13 cellular contexts compared by ENCODE assay signal in the genomic region with DNA sequence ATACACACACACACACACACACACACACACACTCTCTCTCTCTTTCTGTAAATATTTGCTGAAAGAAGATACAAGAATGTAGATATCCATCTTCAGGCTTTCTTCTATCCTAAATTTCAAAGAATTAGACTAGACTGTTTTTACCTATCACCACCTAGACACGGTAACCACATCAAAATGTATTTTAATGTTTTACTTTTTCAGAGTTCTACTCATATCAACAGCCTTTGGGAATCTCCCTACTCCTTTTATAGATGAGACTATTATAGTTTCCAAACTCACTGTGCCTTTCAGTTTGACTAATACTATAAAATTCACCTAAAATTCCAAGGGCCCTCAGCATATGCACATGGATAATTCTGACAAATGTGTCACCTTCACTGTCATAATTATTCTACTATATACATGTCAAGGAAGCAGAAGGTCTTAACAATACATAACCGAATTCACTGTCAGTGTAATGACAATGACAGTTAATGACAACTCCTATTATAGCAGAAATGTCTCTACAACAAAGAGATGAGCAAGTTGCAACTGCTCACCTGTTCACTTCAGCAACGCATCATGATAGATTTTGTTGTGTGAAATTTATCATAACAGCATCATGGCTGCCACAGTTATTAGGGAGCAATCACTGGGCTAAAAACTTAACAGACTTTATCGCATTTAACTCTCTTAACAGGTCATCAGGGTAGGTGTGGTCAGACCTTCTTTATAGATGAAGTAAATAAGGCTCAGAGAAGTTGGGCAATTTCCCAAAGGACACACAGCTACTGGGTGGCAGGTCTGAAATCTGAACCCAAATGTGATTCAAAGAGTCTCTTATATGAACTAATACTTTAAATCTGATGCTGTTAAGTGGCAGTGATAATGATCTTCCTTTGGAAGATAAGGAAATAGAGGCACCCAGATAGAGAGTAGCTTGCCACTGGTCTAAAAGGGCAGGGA.
DNase-seq lines count a peak whose midpoint lies in the region; ATAC-seq, FAIRE-seq and TF ChIP-seq lines count a peak whose summit lies in the region.
"Had no signal": no experiment of that assay in that cellular context is flagged by ENCODE, and none has a peak within 500 bp of the region (broad histone marks: within the 10 kb centered on the region; RNA-seq: fewer than 3 reads in every experiment).

No MANE protein-coding gene starts in this region.

- H2AFZ ChIP-seq in GM12878 (ENCODE audit: control insufficient read depth, low read depth, low read length) = no peak overlapping the region
- H2AFZ ChIP-seq: PC-9 had no signal

- SMC1A ChIA-PET in GM12878 (lab: Charles Lee; ENCODE audit: uncharacterized antibody, unreplicated experiment) = interaction anchor here (0.9 to 19.6 kb wide), 19 partner anchors 7 to 289 kb away, joined by 3 to 388 read pairs (median 9); partner anchors contain the start of gene ATXN1

- TF ChIP-seq RAD21 in GM12878 (IDR thresholded peaks at IDR 0.05; ENCODE audit: insufficient read depth, low read depth, low read length) = no peak

- peak; percentile 95 to 99 for TF ChIP-seq EP300 in GM12878 (IDR thresholded peaks at IDR 0.05; ENCODE audit: borderline replicate concordance in 1 of 2, control insufficient read depth in 1 of 2, low read depth in 2 of 2, low read length in 2 of 2)

- POLR2A ChIA-PET in GM12878 (lab: Charles Lee) = interaction anchor here (0.7 to 13.5 kb wide), 11 partner anchors 10 to 288 kb away, joined by 3 to 256 read pairs (median 5); no protein-coding TSS in a partner anchor

- H3K27ac ChIP-seq in GM12878 (ENCODE audit: control insufficient read depth, insufficient read depth) (peak overlapping the region; percentile 90), ascending aorta (no peak overlapping the region), SJCRH30 (no peak overlapping the region)
- H3K27ac ChIP-seq: gastrocnemius medialis, PC-9, WERI-Rb-1 had no signal

- H3K4me3 ChIP-seq in GM06990 (replicated peaks; ENCODE audit: low read depth, low read length) (peak overlapping the region; percentile 6; the same call in 1 of the 2 replicates), GM12878 (peak overlapping the region; percentile 21; the same call in 1 of the 2 replicates), ascending aorta (no peak overlapping the region), SJCRH30 (no peak overlapping the region)
- H3K4me3 ChIP-seq: gastrocnemius medialis, PC-9 had no signal

- H3K4me1 ChIP-seq in GM12878 (ENCODE audit: control insufficient read depth, insufficient read depth, low read length) (peaks cover 70% of the 10 kb centered on the region), ascending aorta (peaks cover 0 to 11% of the 10 kb centered on the region in 2 donors), SJCRH30 (peaks cover 13% of the 10 kb centered on the region)

- H3K36me3 ChIP-seq in GM06990 (ENCODE audit: control insufficient read depth, insufficient read depth, low read length) (no peaks in the 10 kb centered on the region), GM12878 (ENCODE audit: control insufficient read depth in 2 of 2, insufficient read depth in 2 of 2, low read length in 1 of 2) (peaks cover 0 to 8% of the 10 kb centered on the region in 2 experiments; a peak in 3 of 4 replicates), ascending aorta (no peaks in the 10 kb centered on the region), SJCRH30 (no peaks in the 10 kb centered on the region)
- H3K36me3 ChIP-seq: gastrocnemius medialis, WERI-Rb-1 had no signal

- in situ Hi-C loops in GM12878 (cut with MboI) = loop anchor here (5.0 kb wide), 2 partner anchors 53 to 117 kb away; no protein-coding TSS in a partner anchor

- ATAC-seq in GM18868 (IDR thresholded peaks at IDR 0.05; ENCODE audit: unreplicated experiment) = peak; percentile 32
- peak; percentile 25 for ATAC-seq in HG03442 (IDR thresholded peaks at IDR 0.05; ENCODE audit: unreplicated experiment)
- ATAC-seq in GM12878 = peak; percentile 21
- ATAC-seq: gastrocnemius medialis, sciatic nerve had no signal

- H3K4me2 ChIP-seq in GM12878 (ENCODE audit: control insufficient read depth, insufficient read depth) = peak overlapping the region; percentile 83
- H3K4me2 ChIP-seq: PC-9 had no signal

- 25% methylated on average over 4 of the region's 4 CpGs for WGBS in GM12878 (ENCODE audit: insufficient coverage, insufficient replicate concordance, low lambda C conversion rate, missing lambda C conversion rate)

- no peak for FAIRE-seq in GM12878 (lab: Jason Lieb, UNC)

- peaks cover 55% of the 10 kb centered on the region for H3K79me2 ChIP-seq in GM12878 (ENCODE audit: control insufficient read depth, insufficient read depth, low read length)

- no peak for TF ChIP-seq CTCF in GM06990 (IDR thresholded peaks at IDR 0.05; ENCODE audit: insufficient read depth, low read length, poor library complexity, severe bottlenecking)
- no peak for TF ChIP-seq CTCF in GM12878 (IDR thresholded peaks at IDR 0.05 in 2 of 3, conservative IDR thresholded peaks at IDR 0.05 in 1 of 3; ENCODE audit: control insufficient read depth in 2 of 3, extremely low read depth in 1 of 3, insufficient read depth in 1 of 3, low read depth in 3 of 3, low read length in 3 of 3)
- no peak for TF ChIP-seq CTCF in ascending aorta (IDR thresholded peaks at IDR 0.05)

- intact Hi-C loops in GM12878 (cut with micrococcal nuclease; ENCODE audit: unreplicated experiment) (loop anchor here (5.0 kb wide), 3 partner anchors 37 to 287 kb away; partner anchors contain the start of gene ATXN1), ascending aorta (cut with DNase I) (no loop called here), posterior vena cava (cut with DNase I) (no loop called here)

- H4K20me1 ChIP-seq in GM12878 (ENCODE audit: control insufficient read depth, insufficient read depth) = no peaks in the 10 kb centered on the region

- no peak for TF ChIP-seq POLR2A in GM12878 (IDR thresholded peaks at IDR 0.05; ENCODE audit: low read depth, low read length)

- CTCF ChIA-PET in GM12878 (lab: Yijun Ruan, JAX) = interaction anchor here (0.7 to 9.9 kb wide), 11 partner anchors 8 to 288 kb away, joined by 3 to 155 read pairs (median 7); no protein-coding TSS in a partner anchor

- H3K27me3 ChIP-seq in GM06990 (replicated peaks; ENCODE audit: control insufficient read depth, insufficient read depth, low read length) (no peaks in the 10 kb centered on the region), GM12878 (replicated peaks in 1 of 2; ENCODE audit: control insufficient read depth in 2 of 2, insufficient read depth in 2 of 2, low read length in 1 of 2) (no peaks in the 10 kb centered on the region), ascending aorta (no peaks in the 10 kb centered on the region), SJCRH30 (no peaks in the 10 kb centered on the region)
- H3K27me3 ChIP-seq: gastrocnemius medialis had no signal

- peak overlapping the region; percentile 74 for H3K9ac ChIP-seq in GM12878 (ENCODE audit: control insufficient read depth, insufficient read depth, low read length)

- RAD21 ChIA-PET in GM12878 (lab: Charles Lee; ENCODE audit: unreplicated experiment) = interaction anchor here (0.6 to 14.4 kb wide), 23 partner anchors 7 to 296 kb away, joined by 3 to 215 read pairs (median 7); partner anchors contain the start of gene ATXN1

- H3K9me3 ChIP-seq in GM12878 (replicated peaks; ENCODE audit: control insufficient read depth, insufficient read depth, low read length) (peaks cover 4% of the 10 kb centered on the region; the same call in 2 of the 3 replicates), ascending aorta (no peaks in the 10 kb centered on the region), SJCRH30 (replicated peaks) (no peaks in the 10 kb centered on the region)
- H3K9me3 ChIP-seq: gastrocnemius medialis had no signal

- BruUV-seq in GM12878 (replicated peaks; lab: Mats Ljungman, UMichigan) = no TSS peak

- DNase-seq in GM06990 (ENCODE audit: extremely low read depth, insufficient read length) = peak; percentile 64
- DNase-seq in GM12878 (ENCODE audit: low read depth, low spot score) = no peak
- no peak for DNase-seq in ascending aorta (ENCODE audit: low spot score in 2 of 2)
- DNase-seq in posterior vena cava (ENCODE audit: low spot score) = no peak
- no peak for DNase-seq in SJCRH30
- DNase-seq: gastrocnemius medialis, NCI-H1417 treated with DMSO at 0.1 percent for 48 hours, NCI-H446 treated with DMSO at 0.1 percent for 48 hours, PC-9, WERI-Rb-1 had no signal

TF ChIP-seq in GM12878, 131 proteins besides CTCF, POLR2A, EP300 and RAD21 (continues in another document):
- peak; percentile 86 for TF ChIP-seq EED (IDR thresholded peaks at IDR 0.05; ENCODE audit: low read depth)
- TF ChIP-seq, protein P1, sequence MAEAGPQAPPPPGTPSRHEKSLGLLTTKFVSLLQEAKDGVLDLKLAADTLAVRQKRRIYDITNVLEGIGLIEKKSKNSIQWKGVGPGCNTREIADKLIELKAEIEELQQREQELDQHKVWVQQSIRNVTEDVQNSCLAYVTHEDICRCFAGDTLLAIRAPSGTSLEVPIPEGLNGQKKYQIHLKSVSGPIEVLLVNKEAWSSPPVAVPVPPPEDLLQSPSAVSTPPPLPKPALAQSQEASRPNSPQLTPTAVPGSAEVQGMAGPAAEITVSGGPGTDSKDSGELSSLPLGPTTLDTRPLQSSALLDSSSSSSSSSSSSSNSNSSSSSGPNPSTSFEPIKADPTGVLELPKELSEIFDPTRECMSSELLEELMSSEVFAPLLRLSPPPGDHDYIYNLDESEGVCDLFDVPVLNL (IDR thresholded peaks at IDR 0.05; ENCODE audit: low read depth, low read length) = no peak
- TF ChIP-seq FOXK2 (IDR thresholded peaks at IDR 0.05) = no peak
- no peak for TF ChIP-seq SREBF1 (IDR thresholded peaks at IDR 0.05; ENCODE audit: low read length)
- peak; percentile 70; the same call in 1 of the 2 replicates for TF ChIP-seq JUND (IDR thresholded peaks at IDR 0.05; ENCODE audit: low read depth, low read length)
- peak; percentile 99 for TF ChIP-seq RELA (IDR thresholded peaks at IDR 0.05; ENCODE audit: borderline replicate concordance, partially characterized antibody)
- peak; percentile 93 for TF ChIP-seq RUNX3 (IDR thresholded peaks at IDR 0.05; ENCODE audit: low read length)

Comparison
In these comparisons a context has a peak if more than half of its experiments do, and no peak if none do; other contexts are left out.
1. H3K4me3 ChIP-seq: peak in GM06990 (single experiment) and GM12878 (single experiment); none in ascending aorta (0 of 2) and SJCRH30 (single experiment).
2. Peak in every context shown above with its lines, with median percentiles within 50 percentile points of each other: ATAC-seq.